In the genomic region with DNA sequence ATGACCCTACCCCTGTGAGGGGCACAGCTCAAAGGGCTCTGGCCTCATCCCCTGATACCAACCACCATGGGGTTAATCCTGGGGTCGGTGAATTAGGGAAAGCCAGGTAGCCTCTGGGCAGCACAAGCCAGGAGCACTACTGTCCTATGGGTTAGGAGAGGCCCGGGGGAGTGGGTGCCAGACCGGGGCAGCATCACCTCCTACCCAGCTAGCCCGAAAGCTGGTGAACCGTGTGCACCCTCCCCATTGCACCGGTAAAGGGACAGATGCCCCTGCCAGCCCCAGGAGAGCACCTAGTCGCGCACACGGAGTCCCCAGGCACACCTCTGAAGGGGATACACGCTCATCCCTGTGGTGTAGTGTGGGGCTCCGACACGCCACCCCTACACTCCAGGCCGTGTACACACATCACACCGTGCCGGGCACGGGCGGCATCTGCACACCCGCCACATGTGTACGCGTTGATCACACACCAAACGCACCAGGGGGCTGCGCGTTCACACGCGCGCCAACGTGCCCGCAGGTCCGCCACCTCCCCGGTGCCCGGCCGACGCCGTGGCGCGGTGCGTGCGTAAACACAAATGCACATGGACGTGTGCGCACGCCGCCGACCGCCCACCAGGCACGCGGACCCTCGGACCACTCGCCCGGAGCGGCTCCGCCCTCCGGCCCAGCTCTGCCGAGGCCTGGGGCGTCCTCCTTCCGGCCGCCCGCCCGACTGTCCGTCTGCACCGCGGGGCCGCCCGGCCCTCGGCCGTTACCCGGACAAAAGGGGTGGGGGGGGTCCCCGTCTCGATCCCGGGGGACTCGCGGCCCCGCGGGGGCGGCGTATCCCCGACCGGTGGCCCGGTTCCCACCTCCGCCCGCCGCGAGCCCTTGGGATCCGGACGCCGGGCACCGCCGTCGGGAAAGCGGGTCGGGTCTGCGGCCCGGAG, we compare ENCODE assay signal across 8 cellular contexts. TPM values are rescaled to one million over a fixed set of nuclear protein-coding genes. Genes with fewer than 3 reads are reported as not detected.
DNase-seq lines count a peak whose midpoint lies in the region; ATAC-seq, FAIRE-seq and TF ChIP-seq lines count a peak whose summit lies in the region.

No MANE protein-coding gene starts in this region.

- DNase-seq in GM19239 (ENCODE audit: insufficient read length, low spot score), result peak; percentile 43
- peak; percentile 25 for DNase-seq in SW480 (ENCODE audit: low spot score)
- no peak for DNase-seq in central memory CD8-positive, alpha-beta T cell (ENCODE audit: low spot score in 2 of 2)
- peak; percentile 71 for DNase-seq in lower lobe of right lung
- DNase-seq in stimulated activated naive CD8-positive, alpha-beta T cell treated with anti-CD3 and anti-CD28 coated beads, Interleukin-15, amount 100 ng/mL, for 72 hours, result peak; percentile 39 to 49
- DNase-seq in SHP77 (lab: John Stamatoyannopoulos, UW), result no peak
- no peak for DNase-seq in SHP77 treated with DMSO at 0.1 percent for 48 hours (lab: John Stamatoyannopoulos, UW)

- H3K36me3 ChIP-seq in lower lobe of right lung, result peaks cover 14% of the 10 kb centered on the region

- no peak for TF ChIP-seq CTCF in 22Rv1 (IDR thresholded peaks at IDR 0.05)
- TF ChIP-seq CTCF in lower lobe of right lung (IDR thresholded peaks at IDR 0.05), result no peak

- intact Hi-C loops in lower lobe of right lung (cut with DNase I), result no loop called here

- peak overlapping the region; percentile 82 for H3K4me3 ChIP-seq in lower lobe of right lung

- H3K9me3 Mint-ChIP-seq in central memory CD8-positive, alpha-beta T cell, result no peaks in the 10 kb centered on the region
- H3K9me3 Mint-ChIP-seq in stimulated activated naive CD8-positive, alpha-beta T cell treated with anti-CD3 and anti-CD28 coated beads, Interleukin-15, amount 100 ng/mL, for 72 hours, result no peaks in the 10 kb centered on the region

- H3K27ac ChIP-seq in 22Rv1 (peak overlapping the region; percentile 97), lower lobe of right lung (peak overlapping the region; percentile 94)

- ATAC-seq in central memory CD8-positive, alpha-beta T cell (replicated peaks; ENCODE audit: extremely low read depth, poor library complexity, severe bottlenecking), result no peak
- ATAC-seq in lower lobe of right lung, result no peak
- peak; percentile 3 for ATAC-seq in stimulated activated naive CD8-positive, alpha-beta T cell treated with anti-CD3 and anti-CD28 coated beads, Interleukin-15, amount 100 ng/mL, for 72 hours

- no peaks in the 10 kb centered on the region for H3K9me3 ChIP-seq in lower lobe of right lung

- peak overlapping the region; percentile 94 for H3K4me3 Mint-ChIP-seq in central memory CD8-positive, alpha-beta T cell
- peak overlapping the region; percentile 67 to 84 for H3K4me3 Mint-ChIP-seq in stimulated activated naive CD8-positive, alpha-beta T cell treated with anti-CD3 and anti-CD28 coated beads, Interleukin-15, amount 100 ng/mL, for 72 hours

- peaks cover 13% of the 10 kb centered on the region for H3K4me1 Mint-ChIP-seq in central memory CD8-positive, alpha-beta T cell
- H3K4me1 Mint-ChIP-seq in stimulated activated naive CD8-positive, alpha-beta T cell treated with anti-CD3 and anti-CD28 coated beads, Interleukin-15, amount 100 ng/mL, for 72 hours, result peaks cover 63% of the 10 kb centered on the region

- no peak for FAIRE-seq in GM19239 (lab: Jason Lieb, UNC)

- no peaks in the 10 kb centered on the region for H3K27me3 ChIP-seq in lower lobe of right lung (ENCODE audit: low read depth)

- peaks cover 9% of the 10 kb centered on the region for H3K36me3 Mint-ChIP-seq in central memory CD8-positive, alpha-beta T cell (ENCODE audit: insufficient read depth)

- H3K4me1 ChIP-seq in lower lobe of right lung, result peaks cover 63% of the 10 kb centered on the region

- H3K27me3 Mint-ChIP-seq in central memory CD8-positive, alpha-beta T cell, result no peaks in the 10 kb centered on the region
- no peaks in the 10 kb centered on the region for H3K27me3 Mint-ChIP-seq in stimulated activated naive CD8-positive, alpha-beta T cell treated with anti-CD3 and anti-CD28 coated beads, Interleukin-15, amount 100 ng/mL, for 72 hours

- no peak overlapping the region for H3K27ac Mint-ChIP-seq in central memory CD8-positive, alpha-beta T cell (ENCODE audit: low read depth)
- peak overlapping the region; percentile 19 to 54 for H3K27ac Mint-ChIP-seq in stimulated activated naive CD8-positive, alpha-beta T cell treated with anti-CD3 and anti-CD28 coated beads, Interleukin-15, amount 100 ng/mL, for 72 hours

RNA-seq across cellular contexts. Expression of a gene that starts 0.8 kb away (rescaled TPM):
- total RNA-seq in lower lobe of right lung, result 30.2 TPM

RNA-seq across cellular contexts. Expression of a gene that starts 10.7 kb away (rescaled TPM):
- total RNA-seq in lower lobe of right lung, result 75.7 TPM

RNA-seq across cellular contexts. Expression of a gene that starts 57.8 kb away (rescaled TPM):
- total RNA-seq in lower lobe of right lung, result 0.21 TPM

Comparison
In these comparisons a context has a peak if more than half of its experiments do, and no peak if none do; other contexts are left out.
1. DNase-seq: peak in GM19239 (single experiment), SW480 (single experiment), lower lobe of right lung (single experiment) and stimulated activated naive CD8-positive, alpha-beta T cell treated with anti-CD3 and anti-CD28 coated beads, Interleukin-15, amount 100 ng/mL, for 72 hours (2 of 2); none in central memory CD8-positive, alpha-beta T cell (0 of 2), SHP77 (0 of 2) and SHP77 treated with DMSO at 0.1 percent for 48 hours (single experiment).